In genomic region chr7:23273141-23273599, GRCh38 we compare ENCODE assay signal across 8 cellular contexts.
DNase-seq lines count a peak whose midpoint lies in the region; ATAC-seq and TF ChIP-seq lines count a peak whose summit lies in the region.

No MANE protein-coding gene starts in this region.

- in situ Hi-C loops in astrocyte of the cerebellum (cut with HindIII; ENCODE audit: low sequenced_read_pairs), result loop anchor here (25.0 kb wide), 1 partner anchor 439 kb away; the partner anchor contains the start of gene STK31

- H3K4me3 ChIP-seq in AG04449 (ENCODE audit: low read depth, low read length) (no peak overlapping the region), astrocyte of the cerebellum (ENCODE audit: low read depth, low read length) (no peak overlapping the region), iPS-20b (ENCODE audit: low read length) (peak overlapping the region; percentile 48; the same call in 1 of the 2 replicates)

- POLR2A ChIA-PET in AG04449 (lab: Yijun Ruan, JAX), result no interaction called here

- DNase-seq in AG04449 (ENCODE audit: low read depth, low spot score), result peak; percentile 42
- DNase-seq in NCI-H2029 treated with DMSO at 0.1 percent for 48 hours (lab: John Stamatoyannopoulos, UW), result peak; percentile 81
- DNase-seq in T-helper 9 cell, result peak; percentile 88
- DNase-seq in astrocyte of the cerebellum (ENCODE audit: low read depth), result peak; percentile 81
- DNase-seq in stimulated activated CD4-positive, alpha-beta T cell treated with anti-CD3 and anti-CD28 coated beads, Interleukin-15, amount 100 ng/mL, for 1 hour (ENCODE audit: low read depth in 1 of 2, low spot score in 1 of 2), result peak; percentile 74 to 86

- no peaks in the 10 kb centered on the region for H3K9me3 ChIP-seq in iPS-20b (ENCODE audit: insufficient read depth, low read depth, low read length)

- CTCF ChIA-PET in AG04449 (lab: Yijun Ruan, JAX), result interaction anchor here (0.6 to 14.3 kb wide), 55 partner anchors 9 to 712 kb away, joined by 3 to 310 read pairs (median 4); partner anchors contain the start of genes GPNMB and MALSU1

- H3K4me1 ChIP-seq in iPS-20b (ENCODE audit: insufficient read depth, low read length), result no peaks in the 10 kb centered on the region

- no peaks in the 10 kb centered on the region for H3K36me3 ChIP-seq in iPS-20b (ENCODE audit: insufficient read depth, low read depth, low read length)

- TF ChIP-seq CTCF in AG04449 (IDR thresholded peaks at IDR 0.05; ENCODE audit: insufficient read depth, low read length, missing control alignments) (peak; percentile 91), astrocyte of the cerebellum (IDR thresholded peaks at IDR 0.05; ENCODE audit: low read depth, low read length, missing control alignments) (peak; percentile 87)

- no peaks in the 10 kb centered on the region for H3K27me3 ChIP-seq in iPS-20b (ENCODE audit: insufficient read depth, low read length)

- peak overlapping the region; percentile 56; the same call in 1 of the 2 replicates for H3K9ac ChIP-seq in iPS-20b (ENCODE audit: low read depth, low read length)

- ATAC-seq in GM18858 (IDR thresholded peaks at IDR 0.05; ENCODE audit: unreplicated experiment) (peak; percentile 83), HG03060 (IDR thresholded peaks at IDR 0.05; ENCODE audit: low read depth, unreplicated experiment) (peak; percentile 68)

- H3K27ac ChIP-seq in iPS-20b (ENCODE audit: low read length), result no peak overlapping the region
